Comparison of ENCODE assay signal across 9 cellular contexts in the genomic region with DNA sequence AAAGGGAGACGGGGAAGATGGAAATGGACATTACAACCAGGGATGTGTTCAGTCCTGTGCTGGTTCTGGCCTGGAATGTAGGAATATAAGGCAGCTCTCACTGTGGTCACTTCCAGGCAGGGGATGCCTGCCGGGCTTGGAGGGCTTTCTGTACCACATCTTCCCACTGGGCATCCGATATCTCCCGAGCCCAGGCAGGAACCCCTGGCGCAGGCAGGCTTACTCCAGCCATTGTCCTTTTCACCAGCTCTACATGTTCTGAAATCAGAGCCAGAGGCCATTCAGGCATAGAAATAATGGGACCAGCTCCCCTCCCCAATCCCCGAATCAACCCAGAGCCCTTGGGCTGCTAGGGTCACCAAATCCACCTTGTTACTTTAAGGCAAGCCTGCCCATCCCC. TPM values are rescaled to one million over a fixed set of nuclear protein-coding genes. Genes with fewer than 3 reads are reported as not detected.
DNase-seq lines count a peak whose midpoint lies in the region; ATAC-seq and TF ChIP-seq lines count a peak whose summit lies in the region.
"Had no signal": no experiment of that assay in that cellular context is flagged by ENCODE, and none has a peak within 500 bp of the region (broad histone marks: within the 10 kb centered on the region; RNA-seq: fewer than 3 reads in every experiment).

No MANE protein-coding gene starts in this region.

- peak overlapping the region; percentile 95 for H3K4me3 Mint-ChIP-seq in HFFc6
- H3K4me3 Mint-ChIP-seq in activated naive CD8-positive, alpha-beta T cell treated with anti-CD3 and anti-CD28 coated beads, Interleukin-2, amount 10 ng/mL, durations not matched to agents 7 days and 5 days: peak overlapping the region; percentile 93
- H3K4me3 Mint-ChIP-seq in memory B cell: peak overlapping the region; percentile 28

- DNase-seq in AG04450 (ENCODE audit: low read depth, low spot score) (no peak), HFFc6 (no peak), memory B cell (ENCODE audit: low spot score in 2 of 2) (no peak), caudate nucleus (lab: John Stamatoyannopoulos, UW) (no peak)
- no peak for DNase-seq in activated naive CD8-positive, alpha-beta T cell treated with anti-CD3 and anti-CD28 coated beads, Interleukin-2, amount 10 ng/mL, durations not matched to agents 7 days and 5 days
- DNase-seq in stimulated activated CD4-positive, alpha-beta T cell treated with anti-CD3 and anti-CD28 coated beads, Interleukin-12 subunit alpha, Interleukin-12 subunit beta, amount 100 ng/mL, for 4 hours: no peak
- no peak for DNase-seq in stimulated activated CD4-positive, alpha-beta T cell treated with anti-CD3 and anti-CD28 coated beads, Interleukin-2, amount 100 ng/mL, for 24 hours
- DNase-seq: activated CD8-positive, alpha-beta memory T cell treated with anti-CD3 and anti-CD28 coated beads for 24 hours had no signal

- no peak for ATAC-seq in activated naive CD8-positive, alpha-beta T cell treated with anti-CD3 and anti-CD28 coated beads, Interleukin-2, amount 10 ng/mL, durations not matched to agents 7 days and 5 days (ENCODE audit: low read depth)
- ATAC-seq in memory B cell (ENCODE audit: low read depth): no peak
- no peak for ATAC-seq in GM21515 (IDR thresholded peaks at IDR 0.05; ENCODE audit: unreplicated experiment)

- CTCF ChIA-PET in AG04450 (lab: Charles Lee): interaction anchor here (1.0 kb wide), 1 partner anchor 350 kb away, joined by 3 read pairs; no protein-coding TSS in a partner anchor

- H3K36me3 Mint-ChIP-seq in HFFc6 (ENCODE audit: low read depth) (peaks cover 39% of the 10 kb centered on the region), memory B cell (peaks cover 9% of the 10 kb centered on the region)
- H3K36me3 Mint-ChIP-seq in activated naive CD8-positive, alpha-beta T cell treated with anti-CD3 and anti-CD28 coated beads, Interleukin-2, amount 10 ng/mL, durations not matched to agents 7 days and 5 days: peaks cover 27% of the 10 kb centered on the region

- TF ChIP-seq CTCF in AG04450 (IDR thresholded peaks at IDR 0.05; ENCODE audit: low read depth, low read length) (no peak), HFFc6 (IDR thresholded peaks at IDR 0.05) (no peak)

- H3K4me1 Mint-ChIP-seq in HFFc6 (ENCODE audit: low read depth) (peaks cover 48% of the 10 kb centered on the region), memory B cell (peaks cover 42% of the 10 kb centered on the region)
- H3K4me1 Mint-ChIP-seq in activated naive CD8-positive, alpha-beta T cell treated with anti-CD3 and anti-CD28 coated beads, Interleukin-2, amount 10 ng/mL, durations not matched to agents 7 days and 5 days: peaks cover 34% of the 10 kb centered on the region

- no peaks in the 10 kb centered on the region for H3K9me3 ChIP-seq in AG04450 (ENCODE audit: control insufficient read depth, insufficient read depth, low read length)

- no peaks in the 10 kb centered on the region for H3K27me3 ChIP-seq in AG04450 (ENCODE audit: control insufficient read depth, insufficient read depth, low read length)

- H3K27me3 Mint-ChIP-seq in HFFc6 (ENCODE audit: insufficient read depth): no peaks in the 10 kb centered on the region; the same call in none of the 2 replicates
- no peaks in the 10 kb centered on the region for H3K27me3 Mint-ChIP-seq in activated naive CD8-positive, alpha-beta T cell treated with anti-CD3 and anti-CD28 coated beads, Interleukin-2, amount 10 ng/mL, durations not matched to agents 7 days and 5 days
- H3K27me3 Mint-ChIP-seq in memory B cell: no peaks in the 10 kb centered on the region

- H3K27ac Mint-ChIP-seq in HFFc6 (peak overlapping the region; percentile 92; the same call in 1 of the 2 replicates), memory B cell (peak overlapping the region; percentile 93)
- H3K27ac Mint-ChIP-seq in activated naive CD8-positive, alpha-beta T cell treated with anti-CD3 and anti-CD28 coated beads, Interleukin-2, amount 10 ng/mL, durations not matched to agents 7 days and 5 days: peak overlapping the region; percentile 92

- POLR2A ChIA-PET in AG04450 (lab: Yijun Ruan, JAX): no interaction called here
- POLR2A ChIA-PET in activated naive CD8-positive, alpha-beta T cell treated with anti-CD3 and anti-CD28 coated beads, Interleukin-2, amount 10 ng/mL, durations not matched to agents 7 days and 5 days (lab: Charles Lee): interaction anchor here (1.2 to 3.3 kb wide), 5 partner anchors 28 to 83 kb away, joined by 7 to 25 read pairs (median 16); a partner anchor contains a TSS

- H3K27ac ChIP-seq in AG04450 (ENCODE audit: low read depth, low read length) (no peak overlapping the region), caudate nucleus (ENCODE audit: low read depth, low read length) (no peak overlapping the region)

- H3K9me3 Mint-ChIP-seq in HFFc6 (no peaks in the 10 kb centered on the region), memory B cell (no peaks in the 10 kb centered on the region)
- no peaks in the 10 kb centered on the region for H3K9me3 Mint-ChIP-seq in activated naive CD8-positive, alpha-beta T cell treated with anti-CD3 and anti-CD28 coated beads, Interleukin-2, amount 10 ng/mL, durations not matched to agents 7 days and 5 days

- peak overlapping the region; percentile 79 for H3K4me3 ChIP-seq in AG04450 (ENCODE audit: low read depth, low read length)

RNA-seq across cellular contexts. Expression of a gene that starts 1.4 kb away (rescaled TPM):
- polyA plus RNA-seq in AG04450 (2011; rRNA removed): 86.5 and 97.9 TPM in 2 replicates
- 43.3 and 48.0 TPM in 2 replicates for polyA minus RNA-seq in AG04450 (2011; rRNA and poly(A)+ RNA removed)
- 100 to 1,000 TPM; 114 to 132 (median 118) TPM for total RNA-seq in HFFc6 (2021; fragmentation: NEBNext Ultra II Directional; extraction: Animal tissue kit (Norgen Biotek cat#: 25700))
- 10 to 100 TPM; 61.2 to 70.1 TPM for total RNA-seq in activated naive CD8-positive, alpha-beta T cell treated with anti-CD3 and anti-CD28 coated beads, Interleukin-2, amount 10 ng/mL, durations not matched to agents 7 days and 5 days

RNA-seq across cellular contexts. Expression of a gene that starts 1.7 kb away (rescaled TPM):
- 41.3 and 48.8 TPM in 2 replicates for polyA plus RNA-seq in AG04450 (2011; rRNA removed)
- 51.5 and 66.1 TPM in 2 replicates for polyA minus RNA-seq in AG04450 (2011; rRNA and poly(A)+ RNA removed)
- total RNA-seq in HFFc6 (2021; fragmentation: NEBNext Ultra II Directional; extraction: Animal tissue kit (Norgen Biotek cat#: 25700)): 10 to 100 TPM; 41.6 to 51.2 (median 45.9) TPM
- total RNA-seq in activated naive CD8-positive, alpha-beta T cell treated with anti-CD3 and anti-CD28 coated beads, Interleukin-2, amount 10 ng/mL, durations not matched to agents 7 days and 5 days: 10 to 100 TPM; 69.4 to 69.9 TPM

RNA-seq across cellular contexts. Expression of a gene that starts 9.1 kb away (rescaled TPM):
- 50.3 and 54.0 TPM in 2 replicates for polyA plus RNA-seq in AG04450 (2011; rRNA removed)
- 43.2 and 43.7 TPM in 2 replicates for polyA minus RNA-seq in AG04450 (2011; rRNA and poly(A)+ RNA removed)
- total RNA-seq in HFFc6 (2021; fragmentation: NEBNext Ultra II Directional; extraction: Animal tissue kit (Norgen Biotek cat#: 25700)): 100 to 1,000 TPM in 2 of 6 experiments, 10 to 100 TPM in 4; 85.0 to 101 (median 96.4) TPM
- total RNA-seq in activated naive CD8-positive, alpha-beta T cell treated with anti-CD3 and anti-CD28 coated beads, Interleukin-2, amount 10 ng/mL, durations not matched to agents 7 days and 5 days: 10 to 100 TPM; 63.8 to 65.6 TPM

RNA-seq across cellular contexts. Expression of a gene that starts 28.0 kb away (rescaled TPM):
- polyA plus RNA-seq in AG04450 (2011; rRNA removed): 59.5 and 61.5 TPM in 2 replicates
- 65.7 and 69.9 TPM in 2 replicates for polyA minus RNA-seq in AG04450 (2011; rRNA and poly(A)+ RNA removed)
- 10 to 100 TPM; 37.7 to 50.7 (median 43.4) TPM for total RNA-seq in HFFc6 (2021; fragmentation: NEBNext Ultra II Directional; extraction: Animal tissue kit (Norgen Biotek cat#: 25700))
- 10 to 100 TPM; 54.7 to 58.8 TPM for total RNA-seq in activated naive CD8-positive, alpha-beta T cell treated with anti-CD3 and anti-CD28 coated beads, Interleukin-2, amount 10 ng/mL, durations not matched to agents 7 days and 5 days

RNA-seq across cellular contexts. Expression of a gene that starts 33.4 kb away (rescaled TPM):
- polyA plus RNA-seq in AG04450 (2011; rRNA removed): 6.8 and 7.4 TPM in 2 replicates
- polyA minus RNA-seq in AG04450 (2011; rRNA and poly(A)+ RNA removed): 11.2 and 11.8 TPM in 2 replicates
- 10 to 100 TPM; 20.3 to 31.7 (median 22.4) TPM for total RNA-seq in HFFc6 (2021; fragmentation: NEBNext Ultra II Directional; extraction: Animal tissue kit (Norgen Biotek cat#: 25700))
- 10 to 100 TPM; 27.1 to 27.6 TPM for total RNA-seq in activated naive CD8-positive, alpha-beta T cell treated with anti-CD3 and anti-CD28 coated beads, Interleukin-2, amount 10 ng/mL, durations not matched to agents 7 days and 5 days

Comparison
In these comparisons a context has a peak if more than half of its experiments do, and no peak if none do; other contexts are left out.
1. H3K4me3 Mint-ChIP-seq: peak in every context shown above with its lines; median percentile 95 in HFFc6; 93 in activated naive CD8-positive, alpha-beta T cell treated with anti-CD3 and anti-CD28 coated beads, Interleukin-2, amount 10 ng/mL, durations not matched to agents 7 days and 5 days; 28 in memory B cell.